19 cellular contexts compared by ENCODE assay signal in genomic region chr3:122758877-122759670, GRCh38. TPM values are rescaled to one million over a fixed set of nuclear protein-coding genes. Genes with fewer than 3 reads are reported as not detected.
DNase-seq lines count a peak whose midpoint lies in the region; ATAC-seq and TF ChIP-seq lines count a peak whose summit lies in the region.
"Had no signal": no experiment of that assay in that cellular context is flagged by ENCODE, and none has a peak within 500 bp of the region (broad histone marks: within the 10 kb centered on the region; RNA-seq: fewer than 3 reads in every experiment).

No MANE protein-coding gene starts in this region.

- H3K9me3 ChIP-seq in left ventricle myocardium inferior (replicated peaks) (no peaks in the 10 kb centered on the region), tibial artery (no peaks in the 10 kb centered on the region)
- H3K9me3 ChIP-seq: A549, prostate gland had no signal

- H3K36me3 Mint-ChIP-seq in WTC11 = peaks cover 6% of the 10 kb centered on the region
- peaks cover 11% of the 10 kb centered on the region for H3K36me3 Mint-ChIP-seq in stimulated activated effector memory CD8-positive, alpha-beta T cell treated with anti-CD3 and anti-CD28 coated beads, Interleukin-12 subunit alpha, Interleukin-12 subunit beta, amount 100 ng/mL, for 72 hours

- H3K4me3 Mint-ChIP-seq in WTC11 = no peak overlapping the region
- no peak overlapping the region for H3K4me3 Mint-ChIP-seq in stimulated activated effector memory CD8-positive, alpha-beta T cell treated with anti-CD3 and anti-CD28 coated beads, Interleukin-12 subunit alpha, Interleukin-12 subunit beta, amount 100 ng/mL, for 72 hours
- H3K4me3 Mint-ChIP-seq: activated naive CD4-positive, alpha-beta T cell treated with anti-CD3 and anti-CD28 coated beads for 36 hours had no signal

- no peak for DNase-seq in Right ventricle myocardium superior
- no peak for DNase-seq in left ventricle myocardium inferior
- no peak for DNase-seq in WTC11 (ENCODE audit: low spot score)
- DNase-seq in fibroblast of villous mesenchyme (ENCODE audit: low read depth) = peak; percentile 5
- DNase-seq in stimulated activated effector memory CD8-positive, alpha-beta T cell treated with anti-CD3 and anti-CD28 coated beads, Interleukin-12 subunit alpha, Interleukin-12 subunit beta, amount 100 ng/mL, for 72 hours (ENCODE audit: low spot score in 2 of 2) = no peak
- DNase-seq in cerebellum (ENCODE audit: low spot score) = no peak
- no peak for DNase-seq in tibial artery
- no peak for DNase-seq in DMS114 treated with DMSO at 0.1 percent for 48 hours (lab: John Stamatoyannopoulos, UW; ENCODE audit: unreplicated experiment)
- DNase-seq: activated CD4-positive, CD25-positive, alpha-beta regulatory T cell; activated CD8-positive, alpha-beta memory T cell treated with anti-CD3 and anti-CD28 coated beads, Interleukin-2, amount 50 U/mL, for 48 hours; activated naive CD4-positive, alpha-beta T cell treated with anti-CD3 and anti-CD28 coated beads for 36 hours; COR-L47; GDM1; NCI-H2029; NCI-H69; stimulated activated CD4-positive, alpha-beta T cell treated with anti-CD3 and anti-CD28 coated beads, Interleukin-15, amount 100 ng/mL, for 24 hours; substantia nigra had no signal

- H3K4me1 Mint-ChIP-seq in WTC11 = peaks cover 16% of the 10 kb centered on the region
- no peaks in the 10 kb centered on the region for H3K4me1 Mint-ChIP-seq in stimulated activated effector memory CD8-positive, alpha-beta T cell treated with anti-CD3 and anti-CD28 coated beads, Interleukin-12 subunit alpha, Interleukin-12 subunit beta, amount 100 ng/mL, for 72 hours

- no peak overlapping the region for H3K27ac Mint-ChIP-seq in WTC11
- H3K27ac Mint-ChIP-seq in stimulated activated effector memory CD8-positive, alpha-beta T cell treated with anti-CD3 and anti-CD28 coated beads, Interleukin-12 subunit alpha, Interleukin-12 subunit beta, amount 100 ng/mL, for 72 hours = no peak overlapping the region
- H3K27ac Mint-ChIP-seq: activated naive CD4-positive, alpha-beta T cell treated with anti-CD3 and anti-CD28 coated beads for 36 hours had no signal

- TF ChIP-seq CTCF in left ventricle myocardium inferior (IDR thresholded peaks at IDR 0.05; ENCODE audit: borderline replicate concordance) = no peak
- no peak for TF ChIP-seq CTCF in WTC11 (IDR thresholded peaks at IDR 0.05)
- TF ChIP-seq CTCF in fibroblast of villous mesenchyme (IDR thresholded peaks at IDR 0.05; ENCODE audit: insufficient read depth, low read depth, low read length) = no peak
- TF ChIP-seq CTCF in tibial artery (IDR thresholded peaks at IDR 0.05) = no peak

- H3K4me3 ChIP-seq in left ventricle myocardium inferior (no peak overlapping the region), fibroblast of villous mesenchyme (ENCODE audit: low read depth, low read length) (no peak overlapping the region), tibial artery (no peak overlapping the region)
- H3K4me3 ChIP-seq: A549, prostate gland had no signal

- H3K9me3 Mint-ChIP-seq in WTC11 = no peaks in the 10 kb centered on the region
- no peaks in the 10 kb centered on the region for H3K9me3 Mint-ChIP-seq in stimulated activated effector memory CD8-positive, alpha-beta T cell treated with anti-CD3 and anti-CD28 coated beads, Interleukin-12 subunit alpha, Interleukin-12 subunit beta, amount 100 ng/mL, for 72 hours
- H3K9me3 Mint-ChIP-seq: activated naive CD4-positive, alpha-beta T cell treated with anti-CD3 and anti-CD28 coated beads for 36 hours had no signal

- peak; percentile 49 for ATAC-seq in Right ventricle myocardium superior (ENCODE audit: poor library complexity)
- no peak for ATAC-seq in WTC11
- peak; percentile 37 for ATAC-seq in stimulated activated effector memory CD8-positive, alpha-beta T cell treated with anti-CD3 and anti-CD28 coated beads, Interleukin-12 subunit alpha, Interleukin-12 subunit beta, amount 100 ng/mL, for 72 hours
- ATAC-seq: A549 had no signal

- CTCF ChIA-PET in WTC11 (lab: Charles Lee) = interaction anchor here (0.7 to 1.1 kb wide), 3 partner anchors 163 to 410 kb away, joined by 3 to 5 read pairs (median 5); no protein-coding TSS in a partner anchor

- intact Hi-C loops in Right ventricle myocardium superior (cut with DNase I) (no loop called here), left ventricle myocardium inferior (cut with micrococcal nuclease) (no loop called here), tibial artery (cut with DNase I; ENCODE audit: low total_unique reads) (no loop called here)

- H3K27me3 Mint-ChIP-seq in WTC11 (ENCODE audit: low read depth) = no peaks in the 10 kb centered on the region

- H3K4me1 ChIP-seq in left ventricle myocardium inferior (peaks cover 12% of the 10 kb centered on the region), tibial artery (no peaks in the 10 kb centered on the region)
- H3K4me1 ChIP-seq: prostate gland had no signal

- POLR2A ChIA-PET in WTC11 (lab: Charles Lee) = no interaction called here

- H3K27me3 ChIP-seq in left ventricle myocardium inferior (ENCODE audit: low read depth) (no peaks in the 10 kb centered on the region), tibial artery (no peaks in the 10 kb centered on the region)

- no peak overlapping the region for H3K27ac ChIP-seq in left ventricle myocardium inferior (replicated peaks)
- no peak overlapping the region for H3K27ac ChIP-seq in tibial artery
- H3K27ac ChIP-seq: A549, prostate gland had no signal

- H3K36me3 ChIP-seq in left ventricle myocardium inferior (peaks cover 12% of the 10 kb centered on the region), tibial artery (peaks cover 7 to 22% (median 11%) of the 10 kb centered on the region in 3 donors)
- H3K36me3 ChIP-seq: prostate gland had no signal

TF ChIP-seq in WTC11, 78 proteins besides CTCF, POLR2A, EP300 and RAD21:
- TF ChIP-seq PRDM15 (CRISPR knock-in tag; IDR thresholded peaks at IDR 0.05) = peak; percentile 67
- TF ChIP-seq, protein P1, sequence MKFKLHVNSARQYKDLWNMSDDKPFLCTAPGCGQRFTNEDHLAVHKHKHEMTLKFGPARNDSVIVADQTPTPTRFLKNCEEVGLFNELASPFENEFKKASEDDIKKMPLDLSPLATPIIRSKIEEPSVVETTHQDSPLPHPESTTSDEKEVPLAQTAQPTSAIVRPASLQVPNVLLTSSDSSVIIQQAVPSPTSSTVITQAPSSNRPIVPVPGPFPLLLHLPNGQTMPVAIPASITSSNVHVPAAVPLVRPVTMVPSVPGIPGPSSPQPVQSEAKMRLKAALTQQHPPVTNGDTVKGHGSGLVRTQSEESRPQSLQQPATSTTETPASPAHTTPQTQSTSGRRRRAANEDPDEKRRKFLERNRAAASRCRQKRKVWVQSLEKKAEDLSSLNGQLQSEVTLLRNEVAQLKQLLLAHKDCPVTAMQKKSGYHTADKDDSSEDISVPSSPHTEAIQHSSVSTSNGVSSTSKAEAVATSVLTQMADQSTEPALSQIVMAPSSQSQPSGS (CRISPR knock-in tag; IDR thresholded peaks at IDR 0.05; ENCODE audit: borderline replicate concordance, low read depth) = no peak

RNA-seq across cellular contexts. Expression of gene HSPBAP1, which starts 34.6 kb away (rescaled TPM):
- total RNA-seq in Right ventricle myocardium superior (5.5 TPM), left ventricle myocardium inferior (3.8 TPM), WTC11 (2021) (7.6 to 10.4 TPM (median 9.1 TPM) in 3 replicates), fibroblast of villous mesenchyme (6.0 and 6.4 TPM in 2 replicates), cerebellum (9.3 TPM)

RNA-seq across cellular contexts. Expression of gene SLC49A4, which starts 35.8 kb away (rescaled TPM):
- 15.0 TPM for total RNA-seq in Right ventricle myocardium superior
- 14.5 TPM for total RNA-seq in left ventricle myocardium inferior
- total RNA-seq in WTC11 (2021) = 8.0 to 10.2 TPM (median 8.5 TPM) in 3 replicates
- 27.1 and 40.2 TPM in 2 replicates for total RNA-seq in fibroblast of villous mesenchyme
- total RNA-seq in cerebellum = 24.1 TPM
